8 cellular contexts compared by ENCODE assay signal in the genomic region with DNA sequence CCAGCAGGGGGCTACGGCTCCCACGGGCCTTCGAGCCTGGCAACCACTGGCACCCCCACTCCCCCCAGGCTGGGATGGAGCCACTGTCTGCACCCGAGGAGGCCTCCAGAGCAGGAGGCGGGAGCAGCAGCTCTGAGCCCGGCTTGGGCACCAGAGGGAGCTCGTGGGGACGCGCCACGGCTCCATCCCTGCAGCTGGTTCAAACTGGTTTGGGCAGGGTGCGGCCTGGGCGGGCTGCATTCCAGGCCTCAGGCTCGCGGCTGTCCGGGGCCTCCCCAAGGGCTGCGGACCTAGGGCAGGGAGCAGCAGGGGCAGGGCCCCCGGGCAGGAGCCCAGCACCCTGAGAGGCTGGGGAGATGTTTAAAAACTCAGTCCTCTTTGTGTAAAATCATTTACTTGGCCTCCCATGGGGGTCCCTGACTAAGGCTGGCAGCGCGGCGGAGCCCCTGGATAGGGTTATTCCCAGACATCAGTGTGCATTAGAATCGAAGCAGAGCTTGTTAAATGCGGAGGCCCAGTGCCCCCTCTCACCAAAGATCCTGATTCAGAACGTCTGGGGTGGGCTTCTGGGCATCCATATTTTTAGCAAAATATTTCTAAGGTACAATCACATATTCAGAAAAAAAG. TPM values are rescaled to one million over a fixed set of nuclear protein-coding genes. Genes with fewer than 3 reads are reported as not detected.
DNase-seq lines count a peak whose midpoint lies in the region; ATAC-seq and TF ChIP-seq lines count a peak whose summit lies in the region.

No MANE protein-coding gene starts in this region.

- DNase-seq in DMS79 (lab: John Stamatoyannopoulos, UW) = peak; percentile 5
- peak; percentile 99 for DNase-seq in RWPE2 (ENCODE audit: low spot score)
- peak; percentile 76 for DNase-seq in activated gamma-delta T cell treated with Interleukin-2 at 50 U/mL for 16 hours
- peak; percentile 60 to 80 for DNase-seq in foreskin keratinocyte
- DNase-seq in nucleus accumbens (lab: John Stamatoyannopoulos, UW) = peak in 54 of 56 donors; percentile 8 to 91 (median 74)
- peak; percentile 9 to 91 (median 76) for DNase-seq in substantia nigra (lab: John Stamatoyannopoulos, UW)

- peak; percentile 51 for ATAC-seq in GM21528 (IDR thresholded peaks at IDR 0.05; ENCODE audit: low FRiP score, unreplicated experiment)
- ATAC-seq in RWPE2 (ENCODE audit: low read depth) = peak; percentile 87
- ATAC-seq in foreskin keratinocyte = peak; percentile 89

- H3K9me3 ChIP-seq in RWPE2 (ENCODE audit: severe bottlenecking) = no peaks in the 10 kb centered on the region

- TF ChIP-seq CTCF in RWPE2 (IDR thresholded peaks at IDR 0.05; ENCODE audit: poor library complexity, severe bottlenecking) = peak; percentile 100
- TF ChIP-seq CTCF in foreskin keratinocyte (conservative IDR thresholded peaks at IDR 0.05) = peak; percentile 92

- TF ChIP-seq RAD21 in Ishikawa (IDR thresholded peaks at IDR 0.05; ENCODE audit: low read depth) = peak; percentile 60; the same call in 1 of the 2 replicates

- peak; percentile 71; the same call in 1 of the 2 replicates for TF ChIP-seq EP300 in Ishikawa (IDR thresholded peaks at IDR 0.05; ENCODE audit: borderline replicate concordance)

- H3K27ac ChIP-seq in RWPE2 (ENCODE audit: poor library complexity, severe bottlenecking) (peak overlapping the region; percentile 70), foreskin keratinocyte (peak overlapping the region; percentile 68), substantia nigra (ENCODE audit: low read depth, low read length, poor library complexity, severe bottlenecking) (peak overlapping the region; percentile 49)

- H3K36me3 ChIP-seq in RWPE2 (ENCODE audit: low read depth) = no peaks in the 10 kb centered on the region

- H3K27me3 ChIP-seq in RWPE2 (ENCODE audit: insufficient read depth, poor library complexity, severe bottlenecking) (no peaks in the 10 kb centered on the region), foreskin keratinocyte (no peaks in the 10 kb centered on the region)

- peaks cover 16% of the 10 kb centered on the region for H3K4me1 ChIP-seq in RWPE2 (ENCODE audit: insufficient read depth, poor library complexity, severe bottlenecking)
- H3K4me1 ChIP-seq in foreskin keratinocyte = peaks cover 12% of the 10 kb centered on the region

- H3K4me3 ChIP-seq in RWPE2 (ENCODE audit: severe bottlenecking) = no peak overlapping the region

TF ChIP-seq in Ishikawa, 13 proteins besides CTCF, POLR2A, EP300 and RAD21:
- TF ChIP-seq, protein P1, sequence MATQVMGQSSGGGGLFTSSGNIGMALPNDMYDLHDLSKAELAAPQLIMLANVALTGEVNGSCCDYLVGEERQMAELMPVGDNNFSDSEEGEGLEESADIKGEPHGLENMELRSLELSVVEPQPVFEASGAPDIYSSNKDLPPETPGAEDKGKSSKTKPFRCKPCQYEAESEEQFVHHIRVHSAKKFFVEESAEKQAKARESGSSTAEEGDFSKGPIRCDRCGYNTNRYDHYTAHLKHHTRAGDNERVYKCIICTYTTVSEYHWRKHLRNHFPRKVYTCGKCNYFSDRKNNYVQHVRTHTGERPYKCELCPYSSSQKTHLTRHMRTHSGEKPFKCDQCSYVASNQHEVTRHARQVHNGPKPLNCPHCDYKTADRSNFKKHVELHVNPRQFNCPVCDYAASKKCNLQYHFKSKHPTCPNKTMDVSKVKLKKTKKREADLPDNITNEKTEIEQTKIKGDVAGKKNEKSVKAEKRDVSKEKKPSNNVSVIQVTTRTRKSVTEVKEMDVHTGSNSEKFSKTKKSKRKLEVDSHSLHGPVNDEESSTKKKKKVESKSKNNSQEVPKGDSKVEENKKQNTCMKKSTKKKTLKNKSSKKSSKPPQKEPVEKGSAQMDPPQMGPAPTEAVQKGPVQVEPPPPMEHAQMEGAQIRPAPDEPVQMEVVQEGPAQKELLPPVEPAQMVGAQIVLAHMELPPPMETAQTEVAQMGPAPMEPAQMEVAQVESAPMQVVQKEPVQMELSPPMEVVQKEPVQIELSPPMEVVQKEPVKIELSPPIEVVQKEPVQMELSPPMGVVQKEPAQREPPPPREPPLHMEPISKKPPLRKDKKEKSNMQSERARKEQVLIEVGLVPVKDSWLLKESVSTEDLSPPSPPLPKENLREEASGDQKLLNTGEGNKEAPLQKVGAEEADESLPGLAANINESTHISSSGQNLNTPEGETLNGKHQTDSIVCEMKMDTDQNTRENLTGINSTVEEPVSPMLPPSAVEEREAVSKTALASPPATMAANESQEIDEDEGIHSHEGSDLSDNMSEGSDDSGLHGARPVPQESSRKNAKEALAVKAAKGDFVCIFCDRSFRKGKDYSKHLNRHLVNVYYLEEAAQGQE (IDR thresholded peaks at IDR 0.05; ENCODE audit: low read depth) = no peak
- TF ChIP-seq TAF1 (IDR thresholded peaks at IDR 0.05; ENCODE audit: low read depth) (peak; percentile 70; the same call in 1 of the 2 replicates), TCF12 (IDR thresholded peaks at IDR 0.05; ENCODE audit: low read depth) (peak; percentile 83), NFIC (IDR thresholded peaks at IDR 0.05) (peak; percentile 74), EGR1 (IDR thresholded peaks at IDR 0.05) (no peak), ZBTB7A (IDR thresholded peaks at IDR 0.05; ENCODE audit: low read depth) (peak; percentile 68; the same call in 1 of the 2 replicates), FOXM1 (IDR thresholded peaks at IDR 0.05; ENCODE audit: borderline replicate concordance, low read depth) (peak; percentile 54; the same call in 1 of the 2 replicates), CREB1 (IDR thresholded peaks at IDR 0.05; ENCODE audit: low read depth) (no peak), TEAD4 (IDR thresholded peaks at IDR 0.05) (peak; percentile 98), CEBPB (IDR thresholded peaks at IDR 0.05) (no peak; the same call in 1 of the 2 replicates), YY1 (IDR thresholded peaks at IDR 0.05; ENCODE audit: low read depth) (peak; percentile 68; the same call in 1 of the 2 replicates)
- TF ChIP-seq, protein P2, sequence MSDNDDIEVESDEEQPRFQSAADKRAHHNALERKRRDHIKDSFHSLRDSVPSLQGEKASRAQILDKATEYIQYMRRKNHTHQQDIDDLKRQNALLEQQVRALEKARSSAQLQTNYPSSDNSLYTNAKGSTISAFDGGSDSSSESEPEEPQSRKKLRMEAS (IDR thresholded peaks at IDR 0.05) = peak; percentile 93
- TF ChIP-seq, protein P3, sequence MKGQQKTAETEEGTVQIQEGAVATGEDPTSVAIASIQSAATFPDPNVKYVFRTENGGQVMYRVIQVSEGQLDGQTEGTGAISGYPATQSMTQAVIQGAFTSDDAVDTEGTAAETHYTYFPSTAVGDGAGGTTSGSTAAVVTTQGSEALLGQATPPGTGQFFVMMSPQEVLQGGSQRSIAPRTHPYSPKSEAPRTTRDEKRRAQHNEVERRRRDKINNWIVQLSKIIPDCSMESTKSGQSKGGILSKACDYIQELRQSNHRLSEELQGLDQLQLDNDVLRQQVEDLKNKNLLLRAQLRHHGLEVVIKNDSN (IDR thresholded peaks at IDR 0.05) = peak; percentile 55; the same call in 1 of the 2 replicates

RNA-seq across cellular contexts. Expression of gene BCAS4, which starts 4.1 kb away (rescaled TPM):
- 11.5 and 15.0 TPM in 2 replicates for total RNA-seq in foreskin keratinocyte
- polyA plus RNA-seq in foreskin keratinocyte = 20.6 and 23.5 TPM in 2 replicates

RNA-seq across cellular contexts. Expression of gene PARD6B, which starts 59.4 kb away (rescaled TPM):
- 4.3 and 5.2 TPM in 2 replicates for total RNA-seq in foreskin keratinocyte
- 1.0 and 1.1 TPM in 2 replicates for polyA plus RNA-seq in foreskin keratinocyte

Comparison
In these comparisons a context has a peak if more than half of its experiments do, and no peak if none do; other contexts are left out.
1. DNase-seq: peak in every context shown above with its lines; median percentile 99 in RWPE2; 76 in activated gamma-delta T cell treated with Interleukin-2 at 50 U/mL for 16 hours; 76 in substantia nigra; 74 in nucleus accumbens; 70 in foreskin keratinocyte; 5 in DMS79.